ENCODE assay signal across 11 cellular contexts in genomic region chrX:153944800-153945150, GRCh38. TPM values are rescaled to one million over a fixed set of nuclear protein-coding genes. Genes with fewer than 3 reads are reported as not detected.
DNase-seq lines count a peak whose midpoint lies in the region; ATAC-seq lines count a peak whose summit lies in the region.
"Had no signal": no experiment of that assay in that cellular context is flagged by ENCODE, and none has a peak within 500 bp of the region (broad histone marks: within the 10 kb centered on the region; RNA-seq: fewer than 3 reads in every experiment).

No MANE protein-coding gene starts in this region.

- peak overlapping the region; percentile 51 to 70 (median 58); a peak in 17 of 20 replicates for H3K4me3 ChIP-seq in BLaER1 treated with 17β-estradiol and CSF1 and Interleukin-3, amounts not matched to agents 10 nM and 100 nM
- no peak overlapping the region for H3K4me3 ChIP-seq in MG63

- peak overlapping the region in 2 of 3 donors; percentile 7 to 98 for H3K27ac Mint-ChIP-seq in IgD-negative memory B cell
- H3K27ac Mint-ChIP-seq in dendritic cell treated with granulocyte-macrophage colony-stimulating factor and Interleukin-4, amounts not matched to agents 40 ng/mL and 50 ng/mL, for 4 days = peak overlapping the region; percentile 90
- H3K27ac Mint-ChIP-seq in naive thymus-derived CD8-positive, alpha-beta T cell = peak overlapping the region in 5 of 10 donors; percentile 40 to 91 (median 83)

- peaks cover 29 to 86% (median 71%) of the 10 kb centered on the region in 11 experiments for H4K20me1 ChIP-seq in BLaER1 treated with 17β-estradiol and CSF1 and Interleukin-3, amounts not matched to agents 10 nM and 100 nM

- H3K9me3 ChIP-seq in BLaER1 treated with 17β-estradiol and CSF1 and Interleukin-3, amounts not matched to agents 10 nM and 100 nM (replicated peaks in 1 of 11) = no peaks in the 10 kb centered on the region
- no peaks in the 10 kb centered on the region for H3K9me3 ChIP-seq in MG63
- H3K9me3 ChIP-seq: gastrocnemius medialis had no signal

- no peak for DNase-seq in naive thymus-derived CD8-positive, alpha-beta T cell
- no peak for DNase-seq in MG63
- DNase-seq in NCI-H187 (lab: John Stamatoyannopoulos, UW) = no peak
- DNase-seq: SIG-M5 had no signal

- peaks cover 5 to 33% (median 14%) of the 10 kb centered on the region in 11 experiments; a peak in 20 of 22 replicates for H3K36me3 ChIP-seq in BLaER1 treated with 17β-estradiol and CSF1 and Interleukin-3, amounts not matched to agents 10 nM and 100 nM
- H3K36me3 ChIP-seq in MG63 = peaks cover 3% of the 10 kb centered on the region

- H3K4me2 ChIP-seq in BLaER1 treated with 17β-estradiol and CSF1 and Interleukin-3, amounts not matched to agents 10 nM and 100 nM = peak overlapping the region; percentile 72 to 93 (median 85)

- POLR2A ChIA-PET in naive thymus-derived CD8-positive, alpha-beta T cell (lab: Charles Lee) = interaction anchor here (0.6 to 16.5 kb wide), 6 partner anchors 16 to 533 kb away, joined by 3 to 388 read pairs (median 4); partner anchors contain the start of genes ARHGAP4 and NAA10

- peak in 1 of 2 donors; percentile 21 for ATAC-seq in naive thymus-derived CD8-positive, alpha-beta T cell
- ATAC-seq in HG03342 (IDR thresholded peaks at IDR 0.05; ENCODE audit: unreplicated experiment) (no peak), HG03520 (IDR thresholded peaks at IDR 0.05; ENCODE audit: unreplicated experiment) (no peak)

- intact Hi-C loops in dendritic cell treated with granulocyte-macrophage colony-stimulating factor and Interleukin-4, amounts not matched to agents 40 ng/mL and 50 ng/mL, for 4 days (cut with micrococcal nuclease) = no loop called here

- peaks cover 5% of the 10 kb centered on the region for H3K36me3 Mint-ChIP-seq in IgD-negative memory B cell
- H3K36me3 Mint-ChIP-seq in dendritic cell treated with granulocyte-macrophage colony-stimulating factor and Interleukin-4, amounts not matched to agents 40 ng/mL and 50 ng/mL, for 4 days (ENCODE audit: low read depth) = peaks cover 67% of the 10 kb centered on the region
- H3K36me3 Mint-ChIP-seq in naive thymus-derived CD8-positive, alpha-beta T cell = peaks cover 0 to 9% (median 0%) of the 10 kb centered on the region in 3 donors

- H3K4me3 Mint-ChIP-seq in IgD-negative memory B cell = peak overlapping the region in 2 of 4 donors; percentile 77 to 89
- H3K4me3 Mint-ChIP-seq in dendritic cell treated with granulocyte-macrophage colony-stimulating factor and Interleukin-4, amounts not matched to agents 40 ng/mL and 50 ng/mL, for 4 days = peak overlapping the region; percentile 98
- peak overlapping the region in 7 of 10 donors; percentile 22 to 89 (median 78) for H3K4me3 Mint-ChIP-seq in naive thymus-derived CD8-positive, alpha-beta T cell

- H3K27ac ChIP-seq in BLaER1 treated with 17β-estradiol and CSF1 and Interleukin-3, amounts not matched to agents 10 nM and 100 nM = peak overlapping the region in 10 of 11 experiments; percentile 60 to 84 (median 80); a peak in 15 of 22 replicates
- H3K27ac ChIP-seq: C4-2B had no signal

- peaks cover 74 to 94% (median 89%) of the 10 kb centered on the region in 10 experiments for H3K4me1 ChIP-seq in BLaER1 treated with 17β-estradiol and CSF1 and Interleukin-3, amounts not matched to agents 10 nM and 100 nM
- H3K4me1 ChIP-seq: gastrocnemius medialis had no signal

- H3K9ac ChIP-seq in BLaER1 treated with 17β-estradiol and CSF1 and Interleukin-3, amounts not matched to agents 10 nM and 100 nM = peak overlapping the region in 9 of 11 experiments; percentile 72 to 82 (median 77); a peak in 16 of 22 replicates

- H3K27me3 Mint-ChIP-seq in IgD-negative memory B cell = peaks cover 3% of the 10 kb centered on the region
- no peaks in the 10 kb centered on the region for H3K27me3 Mint-ChIP-seq in dendritic cell treated with granulocyte-macrophage colony-stimulating factor and Interleukin-4, amounts not matched to agents 40 ng/mL and 50 ng/mL, for 4 days
- H3K27me3 Mint-ChIP-seq in naive thymus-derived CD8-positive, alpha-beta T cell = no peaks in the 10 kb centered on the region

- H3K27me3 ChIP-seq in BLaER1 treated with 17β-estradiol and CSF1 and Interleukin-3, amounts not matched to agents 10 nM and 100 nM = peaks cover 58 to 90% (median 74%) of the 10 kb centered on the region in 11 experiments
- H3K27me3 ChIP-seq in MG63 = no peaks in the 10 kb centered on the region
- H3K27me3 ChIP-seq: gastrocnemius medialis had no signal

- peaks cover 6 to 13% (median 6%) of the 10 kb centered on the region in 3 donors for H3K4me1 Mint-ChIP-seq in IgD-negative memory B cell
- H3K4me1 Mint-ChIP-seq in dendritic cell treated with granulocyte-macrophage colony-stimulating factor and Interleukin-4, amounts not matched to agents 40 ng/mL and 50 ng/mL, for 4 days (ENCODE audit: low read depth) = peaks cover 66% of the 10 kb centered on the region
- H3K4me1 Mint-ChIP-seq in naive thymus-derived CD8-positive, alpha-beta T cell = peaks cover 6 to 49% (median 36%) of the 10 kb centered on the region in 4 donors

- no peaks in the 10 kb centered on the region for H3K9me3 Mint-ChIP-seq in IgD-negative memory B cell
- no peaks in the 10 kb centered on the region for H3K9me3 Mint-ChIP-seq in dendritic cell treated with granulocyte-macrophage colony-stimulating factor and Interleukin-4, amounts not matched to agents 40 ng/mL and 50 ng/mL, for 4 days
- H3K9me3 Mint-ChIP-seq in naive thymus-derived CD8-positive, alpha-beta T cell = no peaks in the 10 kb centered on the region

RNA-seq across cellular contexts. Expression of gene RENBP, which starts 0.3 kb away (rescaled TPM):
- polyA plus RNA-seq in IgD-negative memory B cell = 1.2 TPM
- 10 to 100 TPM; 17.8 to 18.2 TPM for total RNA-seq in naive thymus-derived CD8-positive, alpha-beta T cell
- under 1 TPM; 0.49 to 0.96 (median 0.73) TPM for polyA plus RNA-seq in naive thymus-derived CD8-positive, alpha-beta T cell
- total RNA-seq in MG63 (2014; rRNA removed; shearing (Covaris generic); ENCODE audit: low replicate concordance) = not detected in 2 replicates

RNA-seq across cellular contexts. Expression of gene NAA10, which starts 9.9 kb away (rescaled TPM):
- 91.4 TPM for polyA plus RNA-seq in IgD-negative memory B cell
- 10 to 100 TPM; 72.1 to 80.8 TPM for total RNA-seq in naive thymus-derived CD8-positive, alpha-beta T cell
- 10 to 100 TPM; 66.8 to 73.3 (median 71.3) TPM for polyA plus RNA-seq in naive thymus-derived CD8-positive, alpha-beta T cell
- total RNA-seq in MG63 (2014; rRNA removed; shearing (Covaris generic); ENCODE audit: low replicate concordance) = 205 and 325 TPM in 2 replicates

RNA-seq across cellular contexts. Expression of gene ARHGAP4, which starts 18.7 kb away (rescaled TPM):
- polyA plus RNA-seq in IgD-negative memory B cell = 123 TPM
- total RNA-seq in naive thymus-derived CD8-positive, alpha-beta T cell = 100 to 1,000 TPM; 324 to 353 TPM
- polyA plus RNA-seq in naive thymus-derived CD8-positive, alpha-beta T cell = 100 to 1,000 TPM in 1 of 3 donors, 10 to 100 TPM in 2; 58.9 to 112 (median 96.6) TPM
- 0.07 and 2.4 TPM in 2 replicates for total RNA-seq in MG63 (2014; rRNA removed; shearing (Covaris generic); ENCODE audit: low replicate concordance)

RNA-seq across cellular contexts. Expression of gene HCFC1, which starts 26.8 kb away (rescaled TPM):
- 12.2 TPM for polyA plus RNA-seq in IgD-negative memory B cell
- 10 to 100 TPM; 62.4 to 64.9 TPM for total RNA-seq in naive thymus-derived CD8-positive, alpha-beta T cell
- 10 to 100 TPM in 1 of 3 donors, 1 to 10 TPM in 2; 3.3 to 11.9 (median 7.9) TPM for polyA plus RNA-seq in naive thymus-derived CD8-positive, alpha-beta T cell
- 7.8 and 12.8 TPM in 2 replicates for total RNA-seq in MG63 (2014; rRNA removed; shearing (Covaris generic); ENCODE audit: low replicate concordance)

RNA-seq across cellular contexts. Expression of gene TMEM187, which starts 27.8 kb away (rescaled TPM):
- polyA plus RNA-seq in IgD-negative memory B cell = 7.1 TPM
- total RNA-seq in naive thymus-derived CD8-positive, alpha-beta T cell = 10 to 100 TPM in 1 of 2 experiments, 1 to 10 TPM in 1; 9.3 to 11.2 TPM
- 10 to 100 TPM in 1 of 3 donors, 1 to 10 TPM in 2; 3.1 to 13.6 (median 8.9) TPM for polyA plus RNA-seq in naive thymus-derived CD8-positive, alpha-beta T cell
- 1.0 and 4.6 TPM in 2 replicates for total RNA-seq in MG63 (2014; rRNA removed; shearing (Covaris generic); ENCODE audit: low replicate concordance)

Comparison
In these comparisons a context has a peak if more than half of its experiments do, and no peak if none do; other contexts are left out.
1. RNA of gene RENBP, which starts 0.3 kb away (total RNA-seq): 17.8 to 18.2 TPM in naive thymus-derived CD8-positive, alpha-beta T cell; not detected in MG63; every median in the first group is over 10 times any median in the second.
2. RNA of gene ARHGAP4, which starts 18.7 kb away (total RNA-seq): 324 to 353 TPM in naive thymus-derived CD8-positive, alpha-beta T cell; 0.07 to 2.4 TPM in MG63; every median in the first group is over 10 times any median in the second.